ENCODE assay signal across 1 cellular context in the genomic region with DNA sequence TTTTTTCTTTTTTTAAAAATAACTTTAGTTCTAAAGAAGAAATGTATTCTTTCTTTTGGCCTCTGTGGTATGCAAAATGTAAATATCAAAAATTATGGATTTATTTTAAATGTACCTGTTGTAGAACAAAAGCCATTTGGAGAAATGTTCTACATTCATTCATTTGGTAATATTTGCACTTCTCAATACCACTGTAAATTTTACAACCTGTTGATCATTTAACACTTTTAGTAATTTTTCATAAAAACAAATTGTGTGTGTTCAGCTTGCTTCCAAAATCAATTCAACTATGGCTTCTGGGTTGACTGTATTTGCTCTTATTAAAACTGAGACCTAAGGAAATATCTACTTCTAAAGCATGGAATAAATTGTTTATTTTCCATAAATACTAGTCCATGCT.
TF ChIP-seq lines count a peak whose summit lies in the region.

No MANE protein-coding gene starts in this region.

TF ChIP-seq in GM12878, 131 proteins besides CTCF, POLR2A, EP300 and RAD21:
- TF ChIP-seq, protein P1, sequence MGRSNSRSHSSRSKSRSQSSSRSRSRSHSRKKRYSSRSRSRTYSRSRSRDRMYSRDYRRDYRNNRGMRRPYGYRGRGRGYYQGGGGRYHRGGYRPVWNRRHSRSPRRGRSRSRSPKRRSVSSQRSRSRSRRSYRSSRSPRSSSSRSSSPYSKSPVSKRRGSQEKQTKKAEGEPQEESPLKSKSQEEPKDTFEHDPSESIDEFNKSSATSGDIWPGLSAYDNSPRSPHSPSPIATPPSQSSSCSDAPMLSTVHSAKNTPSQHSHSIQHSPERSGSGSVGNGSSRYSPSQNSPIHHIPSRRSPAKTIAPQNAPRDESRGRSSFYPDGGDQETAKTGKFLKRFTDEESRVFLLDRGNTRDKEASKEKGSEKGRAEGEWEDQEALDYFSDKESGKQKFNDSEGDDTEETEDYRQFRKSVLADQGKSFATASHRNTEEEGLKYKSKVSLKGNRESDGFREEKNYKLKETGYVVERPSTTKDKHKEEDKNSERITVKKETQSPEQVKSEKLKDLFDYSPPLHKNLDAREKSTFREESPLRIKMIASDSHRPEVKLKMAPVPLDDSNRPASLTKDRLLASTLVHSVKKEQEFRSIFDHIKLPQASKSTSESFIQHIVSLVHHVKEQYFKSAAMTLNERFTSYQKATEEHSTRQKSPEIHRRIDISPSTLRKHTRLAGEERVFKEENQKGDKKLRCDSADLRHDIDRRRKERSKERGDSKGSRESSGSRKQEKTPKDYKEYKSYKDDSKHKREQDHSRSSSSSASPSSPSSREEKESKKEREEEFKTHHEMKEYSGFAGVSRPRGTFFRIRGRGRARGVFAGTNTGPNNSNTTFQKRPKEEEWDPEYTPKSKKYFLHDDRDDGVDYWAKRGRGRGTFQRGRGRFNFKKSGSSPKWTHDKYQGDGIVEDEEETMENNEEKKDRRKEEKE (IDR thresholded peaks at IDR 0.05): no peak
- TF ChIP-seq, protein P2, sequence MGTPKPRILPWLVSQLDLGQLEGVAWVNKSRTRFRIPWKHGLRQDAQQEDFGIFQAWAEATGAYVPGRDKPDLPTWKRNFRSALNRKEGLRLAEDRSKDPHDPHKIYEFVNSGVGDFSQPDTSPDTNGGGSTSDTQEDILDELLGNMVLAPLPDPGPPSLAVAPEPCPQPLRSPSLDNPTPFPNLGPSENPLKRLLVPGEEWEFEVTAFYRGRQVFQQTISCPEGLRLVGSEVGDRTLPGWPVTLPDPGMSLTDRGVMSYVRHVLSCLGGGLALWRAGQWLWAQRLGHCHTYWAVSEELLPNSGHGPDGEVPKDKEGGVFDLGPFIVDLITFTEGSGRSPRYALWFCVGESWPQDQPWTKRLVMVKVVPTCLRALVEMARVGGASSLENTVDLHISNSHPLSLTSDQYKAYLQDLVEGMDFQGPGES (IDR thresholded peaks at IDR 0.05): no peak
- no peak for TF ChIP-seq CHD1 (IDR thresholded peaks at IDR 0.05; ENCODE audit: low read depth, low read length)
- no peak for TF ChIP-seq BACH1 (IDR thresholded peaks at IDR 0.05; ENCODE audit: borderline replicate concordance)
- no peak for TF ChIP-seq NFIC (IDR thresholded peaks at IDR 0.05; ENCODE audit: low read depth, low read length)
- TF ChIP-seq SUZ12 (IDR thresholded peaks at IDR 0.05; ENCODE audit: unreplicated experiment): no peak
- no peak for TF ChIP-seq NR2C1 (IDR thresholded peaks at IDR 0.05)
- no peak for TF ChIP-seq BMI1 (IDR thresholded peaks at IDR 0.05; ENCODE audit: borderline replicate concordance)
- no peak for TF ChIP-seq TCF12 (IDR thresholded peaks at IDR 0.05; ENCODE audit: low read depth, low read length)
- TF ChIP-seq, protein P3, sequence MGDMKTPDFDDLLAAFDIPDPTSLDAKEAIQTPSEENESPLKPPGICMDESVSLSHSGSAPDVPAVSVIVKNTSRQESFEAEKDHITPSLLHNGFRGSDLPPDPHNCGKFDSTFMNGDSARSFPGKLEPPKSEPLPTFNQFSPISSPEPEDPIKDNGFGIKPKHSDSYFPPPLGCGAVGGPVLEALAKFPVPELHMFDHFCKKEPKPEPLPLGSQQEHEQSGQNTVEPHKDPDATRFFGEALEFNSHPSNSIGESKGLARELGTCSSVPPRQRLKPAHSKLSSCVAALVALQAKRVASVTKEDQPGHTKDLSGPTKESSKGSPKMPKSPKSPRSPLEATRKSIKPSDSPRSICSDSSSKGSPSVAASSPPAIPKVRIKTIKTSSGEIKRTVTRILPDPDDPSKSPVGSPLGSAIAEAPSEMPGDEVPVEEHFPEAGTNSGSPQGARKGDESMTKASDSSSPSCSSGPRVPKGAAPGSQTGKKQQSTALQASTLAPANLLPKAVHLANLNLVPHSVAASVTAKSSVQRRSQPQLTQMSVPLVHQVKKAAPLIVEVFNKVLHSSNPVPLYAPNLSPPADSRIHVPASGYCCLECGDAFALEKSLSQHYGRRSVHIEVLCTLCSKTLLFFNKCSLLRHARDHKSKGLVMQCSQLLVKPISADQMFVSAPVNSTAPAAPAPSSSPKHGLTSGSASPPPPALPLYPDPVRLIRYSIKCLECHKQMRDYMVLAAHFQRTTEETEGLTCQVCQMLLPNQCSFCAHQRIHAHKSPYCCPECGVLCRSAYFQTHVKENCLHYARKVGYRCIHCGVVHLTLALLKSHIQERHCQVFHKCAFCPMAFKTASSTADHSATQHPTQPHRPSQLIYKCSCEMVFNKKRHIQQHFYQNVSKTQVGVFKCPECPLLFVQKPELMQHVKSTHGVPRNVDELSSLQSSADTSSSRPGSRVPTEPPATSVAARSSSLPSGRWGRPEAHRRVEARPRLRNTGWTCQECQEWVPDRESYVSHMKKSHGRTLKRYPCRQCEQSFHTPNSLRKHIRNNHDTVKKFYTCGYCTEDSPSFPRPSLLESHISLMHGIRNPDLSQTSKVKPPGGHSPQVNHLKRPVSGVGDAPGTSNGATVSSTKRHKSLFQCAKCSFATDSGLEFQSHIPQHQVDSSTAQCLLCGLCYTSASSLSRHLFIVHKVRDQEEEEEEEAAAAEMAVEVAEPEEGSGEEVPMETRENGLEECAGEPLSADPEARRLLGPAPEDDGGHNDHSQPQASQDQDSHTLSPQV (IDR thresholded peaks at IDR 0.05): no peak
- no peak for TF ChIP-seq CREB1 (IDR thresholded peaks at IDR 0.05; ENCODE audit: low read depth)
- TF ChIP-seq SRF (IDR thresholded peaks at IDR 0.05; ENCODE audit: low read depth in 2 of 2, low read length in 2 of 2): no peak
- no peak for TF ChIP-seq CBX3 (IDR thresholded peaks at IDR 0.05; ENCODE audit: borderline replicate concordance, low read depth)
- no peak for TF ChIP-seq TCF3 (IDR thresholded peaks at IDR 0.05; ENCODE audit: borderline replicate concordance, insufficient read depth, low read depth, low read length)
- TF ChIP-seq WRNIP1 (IDR thresholded peaks at IDR 0.05; ENCODE audit: borderline replicate concordance, low read depth, low read length): no peak
- TF ChIP-seq, protein P4, sequence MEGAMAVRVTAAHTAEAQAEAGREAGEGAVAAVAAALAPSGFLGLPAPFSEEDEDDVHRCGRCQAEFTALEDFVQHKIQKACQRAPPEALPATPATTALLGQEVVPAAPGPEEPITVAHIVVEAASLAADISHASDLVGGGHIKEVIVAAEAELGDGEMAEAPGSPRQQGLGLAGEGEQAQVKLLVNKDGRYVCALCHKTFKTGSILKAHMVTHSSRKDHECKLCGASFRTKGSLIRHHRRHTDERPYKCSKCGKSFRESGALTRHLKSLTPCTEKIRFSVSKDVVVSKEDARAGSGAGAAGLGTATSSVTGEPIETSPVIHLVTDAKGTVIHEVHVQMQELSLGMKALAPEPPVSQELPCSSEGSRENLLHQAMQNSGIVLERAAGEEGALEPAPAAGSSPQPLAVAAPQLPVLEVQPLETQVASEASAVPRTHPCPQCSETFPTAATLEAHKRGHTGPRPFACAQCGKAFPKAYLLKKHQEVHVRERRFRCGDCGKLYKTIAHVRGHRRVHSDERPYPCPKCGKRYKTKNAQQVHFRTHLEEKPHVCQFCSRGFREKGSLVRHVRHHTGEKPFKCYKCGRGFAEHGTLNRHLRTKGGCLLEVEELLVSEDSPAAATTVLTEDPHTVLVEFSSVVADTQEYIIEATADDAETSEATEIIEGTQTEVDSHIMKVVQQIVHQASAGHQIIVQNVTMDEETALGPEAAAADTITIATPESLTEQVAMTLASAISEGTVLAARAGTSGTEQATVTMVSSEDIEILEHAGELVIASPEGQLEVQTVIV (IDR thresholded peaks at IDR 0.05; ENCODE audit: borderline replicate concordance, partially characterized antibody): no peak
- no peak for TF ChIP-seq YBX1 (IDR thresholded peaks at IDR 0.05)
- no peak for TF ChIP-seq NR2C2 (IDR thresholded peaks at IDR 0.05; ENCODE audit: borderline replicate concordance, control insufficient read depth, insufficient read length, low read depth)
- TF ChIP-seq, protein P5, sequence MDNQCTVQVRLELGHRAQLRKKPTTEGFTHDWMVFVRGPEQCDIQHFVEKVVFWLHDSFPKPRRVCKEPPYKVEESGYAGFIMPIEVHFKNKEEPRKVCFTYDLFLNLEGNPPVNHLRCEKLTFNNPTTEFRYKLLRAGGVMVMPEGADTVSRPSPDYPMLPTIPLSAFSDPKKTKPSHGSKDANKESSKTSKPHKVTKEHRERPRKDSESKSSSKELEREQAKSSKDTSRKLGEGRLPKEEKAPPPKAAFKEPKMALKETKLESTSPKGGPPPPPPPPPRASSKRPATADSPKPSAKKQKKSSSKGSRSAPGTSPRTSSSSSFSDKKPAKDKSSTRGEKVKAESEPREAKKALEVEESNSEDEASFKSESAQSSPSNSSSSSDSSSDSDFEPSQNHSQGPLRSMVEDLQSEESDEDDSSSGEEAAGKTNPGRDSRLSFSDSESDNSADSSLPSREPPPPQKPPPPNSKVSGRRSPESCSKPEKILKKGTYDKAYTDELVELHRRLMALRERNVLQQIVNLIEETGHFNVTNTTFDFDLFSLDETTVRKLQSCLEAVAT (IDR thresholded peaks at IDR 0.05): no peak
- TF ChIP-seq, protein P6, sequence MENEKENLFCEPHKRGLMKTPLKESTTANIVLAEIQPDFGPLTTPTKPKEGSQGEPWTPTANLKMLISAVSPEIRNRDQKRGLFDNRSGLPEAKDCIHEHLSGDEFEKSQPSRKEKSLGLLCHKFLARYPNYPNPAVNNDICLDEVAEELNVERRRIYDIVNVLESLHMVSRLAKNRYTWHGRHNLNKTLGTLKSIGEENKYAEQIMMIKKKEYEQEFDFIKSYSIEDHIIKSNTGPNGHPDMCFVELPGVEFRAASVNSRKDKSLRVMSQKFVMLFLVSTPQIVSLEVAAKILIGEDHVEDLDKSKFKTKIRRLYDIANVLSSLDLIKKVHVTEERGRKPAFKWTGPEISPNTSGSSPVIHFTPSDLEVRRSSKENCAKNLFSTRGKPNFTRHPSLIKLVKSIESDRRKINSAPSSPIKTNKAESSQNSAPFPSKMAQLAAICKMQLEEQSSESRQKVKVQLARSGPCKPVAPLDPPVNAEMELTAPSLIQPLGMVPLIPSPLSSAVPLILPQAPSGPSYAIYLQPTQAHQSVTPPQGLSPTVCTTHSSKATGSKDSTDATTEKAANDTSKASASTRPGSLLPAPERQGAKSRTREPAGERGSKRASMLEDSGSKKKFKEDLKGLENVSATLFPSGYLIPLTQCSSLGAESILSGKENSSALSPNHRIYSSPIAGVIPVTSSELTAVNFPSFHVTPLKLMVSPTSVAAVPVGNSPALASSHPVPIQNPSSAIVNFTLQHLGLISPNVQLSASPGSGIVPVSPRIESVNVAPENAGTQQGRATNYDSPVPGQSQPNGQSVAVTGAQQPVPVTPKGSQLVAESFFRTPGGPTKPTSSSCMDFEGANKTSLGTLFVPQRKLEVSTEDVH (IDR thresholded peaks at IDR 0.05; ENCODE audit: low read depth, partially characterized antibody): no peak
